In the genomic region with DNA sequence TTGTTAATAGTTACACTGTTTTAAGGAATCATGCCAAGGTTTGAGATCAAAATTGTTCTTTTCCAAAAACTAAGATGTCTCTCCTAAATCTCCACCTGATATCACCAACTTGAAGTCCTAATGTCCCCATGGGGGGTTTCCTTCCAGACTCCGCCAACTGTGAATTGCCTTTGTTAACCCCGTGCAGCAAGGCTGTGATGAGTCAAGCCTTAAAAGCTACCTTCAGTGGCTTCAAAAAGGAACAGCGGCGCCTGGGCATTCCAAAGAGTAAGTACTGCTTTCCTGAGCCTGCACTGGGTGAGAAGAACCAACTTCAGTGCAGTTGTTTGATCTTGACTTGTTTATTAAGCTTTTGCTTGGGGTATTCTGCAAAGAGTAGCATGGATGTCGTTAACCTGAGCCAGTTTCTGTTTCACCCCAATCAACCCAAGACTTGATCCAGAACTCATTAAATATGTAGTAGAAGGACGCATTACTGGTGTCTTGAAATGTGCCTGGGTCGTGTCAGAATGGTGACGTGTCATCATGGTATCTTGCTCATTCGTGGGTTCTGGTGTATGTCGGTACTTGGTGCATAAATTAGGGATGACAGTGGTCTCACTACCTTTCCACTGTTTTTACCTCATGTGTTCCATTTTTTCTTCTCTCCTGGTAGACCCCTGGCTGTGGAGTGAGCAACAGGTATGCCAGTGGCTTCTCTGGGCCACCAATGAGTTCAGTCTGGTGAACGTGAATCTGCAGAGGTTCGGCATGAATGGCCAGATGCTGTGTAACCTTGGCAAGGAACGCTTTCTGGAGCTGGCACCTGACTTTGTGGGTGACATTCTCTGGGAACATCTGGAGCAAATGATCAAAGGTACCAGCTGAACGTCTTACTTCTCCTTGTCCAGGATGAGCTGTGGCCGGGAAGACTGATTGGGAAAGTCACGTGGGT, we compare ENCODE assay signal across 13 cellular contexts. TPM values are rescaled to one million over a fixed set of nuclear protein-coding genes. Genes with fewer than 3 reads are reported as not detected.
A peak's percentile ranks its signal among the peaks of the same experiment; 100 is the strongest.
DNase-seq lines count a peak whose midpoint lies in the region; ATAC-seq, FAIRE-seq and TF ChIP-seq lines count a peak whose summit lies in the region.
"Had no signal": no experiment of that assay in that cellular context is flagged by ENCODE, and none has a peak within 500 bp of the region (broad histone marks: within the 10 kb centered on the region; RNA-seq: fewer than 3 reads in every experiment).

No MANE protein-coding gene starts in this region.

- peaks cover 33% of the 10 kb centered on the region for H4K20me1 ChIP-seq in hepatocyte (ENCODE audit: insufficient read depth, poor library complexity, severe bottlenecking)

- H3K27ac ChIP-seq in RWPE1 (peak overlapping the region; percentile 67), hepatocyte (peak overlapping the region; percentile 39)
- H3K27ac ChIP-seq: SJCRH30 had no signal

- CTCF ChIA-PET in RWPE1 (lab: Yijun Ruan, JAX), result no interaction called here

- no peak overlapping the region for H3K4me3 Mint-ChIP-seq in progenitor cell of endocrine pancreas (ENCODE audit: low read depth)
- no peak overlapping the region for H3K4me3 Mint-ChIP-seq in stimulated activated naive CD8-positive, alpha-beta T cell treated with anti-CD3 and anti-CD28 coated beads, Interleukin-15, amount 100 ng/mL, for 72 hours

- peaks cover 61% of the 10 kb centered on the region for H3K36me3 Mint-ChIP-seq in progenitor cell of endocrine pancreas (ENCODE audit: insufficient read depth)

- peaks cover 36% of the 10 kb centered on the region for H3K4me1 Mint-ChIP-seq in progenitor cell of endocrine pancreas (ENCODE audit: low read depth)
- peaks cover 18% of the 10 kb centered on the region for H3K4me1 Mint-ChIP-seq in stimulated activated naive CD8-positive, alpha-beta T cell treated with anti-CD3 and anti-CD28 coated beads, Interleukin-15, amount 100 ng/mL, for 72 hours

- DNase-seq in CMK (ENCODE audit: low read depth), result peak; percentile 55
- DNase-seq in RWPE1 (ENCODE audit: low spot score), result no peak
- DNase-seq in hepatocyte (ENCODE audit: low spot score), result no peak
- no peak for DNase-seq in progenitor cell of endocrine pancreas (ENCODE audit: low spot score, unreplicated experiment)
- DNase-seq in GM13977 (ENCODE audit: low spot score), result no peak
- DNase-seq in urothelium cell line (ENCODE audit: low spot score), result no peak
- DNase-seq in stimulated activated naive CD8-positive, alpha-beta T cell treated with anti-CD3 and anti-CD28 coated beads, Interleukin-15, amount 100 ng/mL, for 72 hours, result no peak
- DNase-seq: activated naive CD4-positive, alpha-beta T cell; DMS79 treated with DMSO at 0.1 percent for 48 hours; SJCRH30 had no signal

- peak overlapping the region; percentile 46 for H3K27ac Mint-ChIP-seq in progenitor cell of endocrine pancreas
- peak overlapping the region in 1 of 2 donors; percentile 63 for H3K27ac Mint-ChIP-seq in stimulated activated naive CD8-positive, alpha-beta T cell treated with anti-CD3 and anti-CD28 coated beads, Interleukin-15, amount 100 ng/mL, for 72 hours

- H3K27me3 ChIP-seq in hepatocyte, result no peaks in the 10 kb centered on the region
- H3K27me3 ChIP-seq: SJCRH30, tibial nerve had no signal

- H2AFZ ChIP-seq in hepatocyte, result no peak overlapping the region

- H3K79me2 ChIP-seq in hepatocyte, result peaks cover 76% of the 10 kb centered on the region

- H3K9me2 ChIP-seq in hepatocyte (replicated peaks; ENCODE audit: insufficient read depth), result no peaks in the 10 kb centered on the region

- H3K27me3 Mint-ChIP-seq in progenitor cell of endocrine pancreas, result no peaks in the 10 kb centered on the region
- H3K27me3 Mint-ChIP-seq in stimulated activated naive CD8-positive, alpha-beta T cell treated with anti-CD3 and anti-CD28 coated beads, Interleukin-15, amount 100 ng/mL, for 72 hours, result no peaks in the 10 kb centered on the region

- no peak for ATAC-seq in GM19455 (IDR thresholded peaks at IDR 0.05; ENCODE audit: unreplicated experiment)
- no peak for ATAC-seq in stimulated activated naive CD8-positive, alpha-beta T cell treated with anti-CD3 and anti-CD28 coated beads, Interleukin-15, amount 100 ng/mL, for 72 hours

- peaks cover 22% of the 10 kb centered on the region for H3K4me1 ChIP-seq in hepatocyte (ENCODE audit: insufficient read depth)
- H3K4me1 ChIP-seq: SJCRH30 had no signal

- H3K36me3 ChIP-seq in hepatocyte (replicated peaks; ENCODE audit: insufficient read depth, low read depth), result peaks cover 16% of the 10 kb centered on the region

- no peaks in the 10 kb centered on the region for H3K9me3 Mint-ChIP-seq in progenitor cell of endocrine pancreas (ENCODE audit: low read depth)
- no peaks in the 10 kb centered on the region for H3K9me3 Mint-ChIP-seq in stimulated activated naive CD8-positive, alpha-beta T cell treated with anti-CD3 and anti-CD28 coated beads, Interleukin-15, amount 100 ng/mL, for 72 hours

- H3K4me3 ChIP-seq in hepatocyte, result no peak overlapping the region
- H3K4me3 ChIP-seq: SJCRH30, tibial nerve had no signal

- TF ChIP-seq CTCF in RWPE1 (conservative IDR thresholded peaks at IDR 0.05; ENCODE audit: low read depth), result no peak
- TF ChIP-seq CTCF in hepatocyte (IDR thresholded peaks at IDR 0.05; ENCODE audit: poor library complexity), result no peak
- no peak for TF ChIP-seq CTCF in progenitor cell of endocrine pancreas (IDR thresholded peaks at IDR 0.05; ENCODE audit: unreplicated experiment)
- TF ChIP-seq CTCF in GM13977 (IDR thresholded peaks at IDR 0.05; ENCODE audit: extremely low read depth, insufficient read depth, missing control alignments), result no peak

- POLR2A ChIA-PET in RWPE1 (lab: Yijun Ruan, JAX; ENCODE audit: low non-redundant PET), result no interaction called here

- FAIRE-seq in urothelium cell line (lab: Jason Lieb, UNC), result no peak
- FAIRE-seq: bronchial epithelial cell had no signal

- WGBS in hepatocyte (ENCODE audit: low lambda C conversion rate, missing lambda C conversion rate), result 79% methylated on average over 16 of the region's 16 CpGs

- in situ Hi-C loops in GM13977 (cut with MboI; ENCODE audit: low pct_unique_long_range_greater_than_20kb, low sequenced_read_pairs, unreplicated experiment), result no loop called here

- no peaks in the 10 kb centered on the region for H3K9me3 ChIP-seq in hepatocyte (ENCODE audit: low read depth)
- H3K9me3 ChIP-seq: SJCRH30, tibial nerve had no signal

- no peak overlapping the region for H3K4me2 ChIP-seq in hepatocyte

RNA-seq across cellular contexts. Expression of gene ETS2, which starts 8.7 kb away (rescaled TPM):
- total RNA-seq in hepatocyte (91.9 and 95.1 TPM in 2 replicates), progenitor cell of endocrine pancreas (43.9 and 48.9 TPM in 2 replicates)
- polyA plus RNA-seq in hepatocyte, result 104 and 106 TPM in 2 replicates
